Comparison of ENCODE assay signal across 21 cellular contexts in genomic region chr16:17362946-17363345, GRCh38.
DNase-seq lines count a peak whose midpoint lies in the region; ATAC-seq and TF ChIP-seq lines count a peak whose summit lies in the region.
"Had no signal": no experiment of that assay in that cellular context is flagged by ENCODE, and none has a peak within 500 bp of the region (broad histone marks: within the 10 kb centered on the region; RNA-seq: fewer than 3 reads in every experiment).

No MANE protein-coding gene starts in this region.

- H3K4ac ChIP-seq in H9 (ENCODE audit: low read depth, low read length) = no peak overlapping the region

- H3K79me2 ChIP-seq in H9 (ENCODE audit: insufficient read depth, low read length) = no peaks in the 10 kb centered on the region

- peak overlapping the region; percentile 90 for H3K27ac Mint-ChIP-seq in T-helper 2 cell treated with Interferon-gamma antibody and Interleukin-4, amounts not matched to agents 5 μg/mL and 100 μg/mL, for 36 hours
- H3K27ac Mint-ChIP-seq in H9 = no peak overlapping the region
- peak overlapping the region; percentile 32 for H3K27ac Mint-ChIP-seq in activated naive CD8-positive, alpha-beta T cell treated with anti-CD3 and anti-CD28 coated beads for 36 hours
- peak overlapping the region; percentile 28 to 81 for H3K27ac Mint-ChIP-seq in natural killer cell treated with Interleukin-12 subunit alpha and Interleukin-12 subunit beta and Interleukin-15 and Interleukin-18, amount 100 ng/mL, for 72 hours

- no peak overlapping the region for H3T11ph ChIP-seq in H9 (ENCODE audit: low read length)

- WGBS in H9 (ENCODE audit: extremely low coverage, insufficient read length, low lambda C conversion rate) = no CpG with 5 or more reads among the region's 4 CpGs

- no peak for ATAC-seq in natural killer cell treated with Interleukin-12 subunit alpha and Interleukin-12 subunit beta and Interleukin-15 and Interleukin-18, amount 100 ng/mL, for 72 hours
- ATAC-seq in left lobe of liver = no peak
- ATAC-seq: esophagus mucosa, K562, left ventricle myocardium superior had no signal

- H2AFZ ChIP-seq in H9 (ENCODE audit: low read length) = no peak overlapping the region

- peaks cover 9% of the 10 kb centered on the region; the same call in 1 of the 2 replicates for H3K4me1 ChIP-seq in H9 (ENCODE audit: insufficient read depth, low read length)
- H3K4me1 ChIP-seq: prostate gland, SJCRH30 had no signal

- no peaks in the 10 kb centered on the region for H3K27me3 Mint-ChIP-seq in T-helper 2 cell treated with Interferon-gamma antibody and Interleukin-4, amounts not matched to agents 5 μg/mL and 100 μg/mL, for 36 hours (ENCODE audit: low read depth)
- H3K27me3 Mint-ChIP-seq in H9 (ENCODE audit: low read depth) = no peaks in the 10 kb centered on the region; the same call in 1 of the 2 replicates
- H3K27me3 Mint-ChIP-seq in activated naive CD8-positive, alpha-beta T cell treated with anti-CD3 and anti-CD28 coated beads for 36 hours = no peaks in the 10 kb centered on the region
- H3K27me3 Mint-ChIP-seq in natural killer cell treated with Interleukin-12 subunit alpha and Interleukin-12 subunit beta and Interleukin-15 and Interleukin-18, amount 100 ng/mL, for 72 hours = no peaks in the 10 kb centered on the region

- no peak overlapping the region for H3K9ac ChIP-seq in H9 (ENCODE audit: extremely low read depth, insufficient read length, low read length)

- no peak overlapping the region for H2BK120ac ChIP-seq in H9 (ENCODE audit: low read depth, low read length, poor library complexity, severe bottlenecking)

- peaks cover 89% of the 10 kb centered on the region for H3K4me1 Mint-ChIP-seq in T-helper 2 cell treated with Interferon-gamma antibody and Interleukin-4, amounts not matched to agents 5 μg/mL and 100 μg/mL, for 36 hours (ENCODE audit: low read depth)
- peaks cover 41 to 44% of the 10 kb centered on the region in 2 experiments for H3K4me1 Mint-ChIP-seq in H9
- peaks cover 95% of the 10 kb centered on the region for H3K4me1 Mint-ChIP-seq in activated naive CD8-positive, alpha-beta T cell treated with anti-CD3 and anti-CD28 coated beads for 36 hours
- H3K4me1 Mint-ChIP-seq in natural killer cell treated with Interleukin-12 subunit alpha and Interleukin-12 subunit beta and Interleukin-15 and Interleukin-18, amount 100 ng/mL, for 72 hours (ENCODE audit: low read depth in 2 of 2) = peaks cover 77 to 89% of the 10 kb centered on the region in 2 donors

- H4K5ac ChIP-seq in H9 (ENCODE audit: insufficient read length, low read depth, low read length) = no peak overlapping the region

- no peaks in the 10 kb centered on the region for H3K23me2 ChIP-seq in H9 (ENCODE audit: insufficient read length, low read depth, low read length, poor library complexity, severe bottlenecking)

- peaks cover 34% of the 10 kb centered on the region for H3K36me3 Mint-ChIP-seq in T-helper 2 cell treated with Interferon-gamma antibody and Interleukin-4, amounts not matched to agents 5 μg/mL and 100 μg/mL, for 36 hours (ENCODE audit: low read depth)
- no peaks in the 10 kb centered on the region; a peak in 3 of 7 replicates for H3K36me3 Mint-ChIP-seq in H9 (ENCODE audit: insufficient read depth in 1 of 3, low read depth in 3 of 3)
- H3K36me3 Mint-ChIP-seq in activated naive CD8-positive, alpha-beta T cell treated with anti-CD3 and anti-CD28 coated beads for 36 hours = peaks cover 12% of the 10 kb centered on the region
- H3K36me3 Mint-ChIP-seq in natural killer cell treated with Interleukin-12 subunit alpha and Interleukin-12 subunit beta and Interleukin-15 and Interleukin-18, amount 100 ng/mL, for 72 hours = peaks cover 5% of the 10 kb centered on the region

- H4K91ac ChIP-seq in H9 (ENCODE audit: insufficient read length, low read depth, low read length) = no peak overlapping the region

- H3K4me2 ChIP-seq in H9 (ENCODE audit: insufficient read depth, insufficient read length, low read length) = no peak overlapping the region

- no peak for DNase-seq in T-helper 2 cell treated with Interferon-gamma antibody and Interleukin-4, amounts not matched to agents 5 μg/mL and 100 μg/mL, for 36 hours (ENCODE audit: low spot score)
- DNase-seq in T-helper 2 cell (no peak), H9 (no peak), left lobe of liver (ENCODE audit: low spot score) (no peak), SIG-M5 (lab: John Stamatoyannopoulos, UW) (no peak)
- no peak for DNase-seq in activated naive CD8-positive, alpha-beta T cell treated with anti-CD3 and anti-CD28 coated beads for 36 hours
- no peak for DNase-seq in natural killer cell treated with Interleukin-12 subunit alpha and Interleukin-12 subunit beta and Interleukin-15 and Interleukin-18, amount 100 ng/mL, for 72 hours (ENCODE audit: low spot score)
- DNase-seq in stimulated activated CD4-positive, alpha-beta T cell treated with anti-CD3 and anti-CD28 coated beads, Interleukin-15, amount 100 ng/mL, for 24 hours = no peak
- DNase-seq: activated gamma-delta T cell treated with Interleukin-2 at 50 U/mL for 16 hours, brain microvascular endothelial cell, cortex of kidney, DND-41, left ventricle myocardium superior, NCI-H510A treated with DMSO at 0.1 percent for 48 hours, SJCRH30, small intestine had no signal

- no peaks in the 10 kb centered on the region for H3K79me1 ChIP-seq in H9 (ENCODE audit: insufficient read depth, low read depth, low read length, poor library complexity, severe bottlenecking)

- peak overlapping the region; percentile 17 for H3K18ac ChIP-seq in H9 (ENCODE audit: insufficient read length, low read depth, low read length)

- H2BK5ac ChIP-seq in H9 (ENCODE audit: insufficient read length, low read length) = no peak overlapping the region

- H3K23ac ChIP-seq in H9 (ENCODE audit: insufficient read length, low read depth, low read length) = no peak overlapping the region

- no peaks in the 10 kb centered on the region for H3K9me3 Mint-ChIP-seq in T-helper 2 cell treated with Interferon-gamma antibody and Interleukin-4, amounts not matched to agents 5 μg/mL and 100 μg/mL, for 36 hours
- no peaks in the 10 kb centered on the region for H3K9me3 Mint-ChIP-seq in H9
- peaks cover 9% of the 10 kb centered on the region for H3K9me3 Mint-ChIP-seq in activated naive CD8-positive, alpha-beta T cell treated with anti-CD3 and anti-CD28 coated beads for 36 hours
- H3K9me3 Mint-ChIP-seq in natural killer cell treated with Interleukin-12 subunit alpha and Interleukin-12 subunit beta and Interleukin-15 and Interleukin-18, amount 100 ng/mL, for 72 hours = peaks cover 7% of the 10 kb centered on the region

- no peak overlapping the region for H2BK12ac ChIP-seq in H9 (ENCODE audit: insufficient read length, low read depth, low read length)

- no peak overlapping the region for H2BK15ac ChIP-seq in H9 (ENCODE audit: low read depth, low read length)

- peak overlapping the region; percentile 14 for H3K4me3 Mint-ChIP-seq in T-helper 2 cell treated with Interferon-gamma antibody and Interleukin-4, amounts not matched to agents 5 μg/mL and 100 μg/mL, for 36 hours
- H3K4me3 Mint-ChIP-seq in H9 = no peak overlapping the region
- H3K4me3 Mint-ChIP-seq in activated naive CD8-positive, alpha-beta T cell treated with anti-CD3 and anti-CD28 coated beads for 36 hours = no peak overlapping the region
- H3K4me3 Mint-ChIP-seq in natural killer cell treated with Interleukin-12 subunit alpha and Interleukin-12 subunit beta and Interleukin-15 and Interleukin-18, amount 100 ng/mL, for 72 hours = no peak overlapping the region

- H4K8ac ChIP-seq in H9 (replicated peaks; ENCODE audit: insufficient read length, low read depth, low read length) = no peak overlapping the region

- no peak overlapping the region for H2BK20ac ChIP-seq in H9 (ENCODE audit: low read depth, low read length, poor library complexity, severe bottlenecking)

- no peak overlapping the region for H3K27ac ChIP-seq in H9 (ENCODE audit: insufficient read length, low read depth, low read length)
- H3K27ac ChIP-seq: brain microvascular endothelial cell, C4-2B, prostate gland, SJCRH30 had no signal

- no peak for TF ChIP-seq CTCF in H9 (conservative IDR thresholded peaks at IDR 0.05)

- no peak overlapping the region for H3K56ac ChIP-seq in H9 (ENCODE audit: insufficient read length, low read depth, low read length)

- no peaks in the 10 kb centered on the region for H3K9me3 ChIP-seq in H9 (ENCODE audit: control insufficient read depth, low read depth, low read length)
- H3K9me3 ChIP-seq: prostate gland, SJCRH30, thyroid gland had no signal

- no peaks in the 10 kb centered on the region for H3K27me3 ChIP-seq in H9 (ENCODE audit: insufficient read depth, low read length)
- H3K27me3 ChIP-seq: brain microvascular endothelial cell, thyroid gland had no signal

- H3K14ac ChIP-seq in H9 (ENCODE audit: insufficient read depth, low read length) = no peak overlapping the region

- H4K20me1 ChIP-seq in H9 (ENCODE audit: control insufficient read depth, insufficient read depth, insufficient read length) = no peaks in the 10 kb centered on the region

- H2AK5ac ChIP-seq in H9 (ENCODE audit: insufficient read length, low read length) = no peak overlapping the region

Comparison
In these comparisons a context has a peak if more than half of its experiments do, and no peak if none do; other contexts are left out.
1. H3K27ac Mint-ChIP-seq: peak in T-helper 2 cell treated with Interferon-gamma antibody and Interleukin-4, amounts not matched to agents 5 μg/mL and 100 μg/mL, for 36 hours (single experiment), activated naive CD8-positive, alpha-beta T cell treated with anti-CD3 and anti-CD28 coated beads for 36 hours (single experiment) and natural killer cell treated with Interleukin-12 subunit alpha and Interleukin-12 subunit beta and Interleukin-15 and Interleukin-18, amount 100 ng/mL, for 72 hours (2 of 2); none in H9 (0 of 3).